In genomic region chr11:47257178-47257517, GRCh38 we compare ENCODE assay signal across 11 cellular contexts. TPM values are rescaled to one million over a fixed set of nuclear protein-coding genes. Genes with fewer than 3 reads are reported as not detected.
DNase-seq lines count a peak whose midpoint lies in the region; ATAC-seq and TF ChIP-seq lines count a peak whose summit lies in the region.
"Had no signal": no experiment of that assay in that cellular context is flagged by ENCODE, and none has a peak within 500 bp of the region (broad histone marks: within the 10 kb centered on the region; RNA-seq: fewer than 3 reads in every experiment).

No MANE protein-coding gene starts in this region.

- no peaks in the 10 kb centered on the region for H3K27me3 ChIP-seq in HUES64 (ENCODE audit: insufficient read depth, low read length)
- H3K27me3 ChIP-seq in lower lobe of right lung (ENCODE audit: low read depth): no peaks in the 10 kb centered on the region
- no peaks in the 10 kb centered on the region for H3K27me3 ChIP-seq in stomach

- H3K4me3 ChIP-seq in HUES64 (ENCODE audit: low read length) (peak overlapping the region; percentile 46), lower lobe of right lung (peak overlapping the region; percentile 52), stomach (peak overlapping the region; percentile 34 to 49 (median 38))

- no peaks in the 10 kb centered on the region for H3K36me3 Mint-ChIP-seq in chondrocyte (ENCODE audit: low read depth)

- H3K4me1 Mint-ChIP-seq in chondrocyte (ENCODE audit: low read depth): peaks cover 31% of the 10 kb centered on the region

- peak; percentile 55 for DNase-seq in chondrocyte (ENCODE audit: low spot score)
- no peak for DNase-seq in lower lobe of right lung
- no peak for DNase-seq in stomach
- no peak for DNase-seq in NCI-H345 treated with DMSO at 0.1 percent for 48 hours (lab: John Stamatoyannopoulos, UW; ENCODE audit: unreplicated experiment)
- no peak for DNase-seq in RPMI8226
- DNase-seq in UCSD-AML1 (lab: John Stamatoyannopoulos, UW; ENCODE audit: unreplicated experiment): no peak
- DNase-seq: activated effector memory CD4-positive, alpha-beta T cell treated with anti-CD3 and anti-CD28 coated beads, Interleukin-2, amount 50 U/mL, for 16 hours; NCI-H510A treated with DMSO at 0.1 percent for 48 hours had no signal

- TF ChIP-seq EP300 in stomach (IDR thresholded peaks at IDR 0.05): no peak

- H3K9me3 ChIP-seq in HUES64 (ENCODE audit: insufficient read depth, low read depth, low read length) (no peaks in the 10 kb centered on the region), lower lobe of right lung (no peaks in the 10 kb centered on the region), stomach (no peaks in the 10 kb centered on the region)

- no peak for ATAC-seq in lower lobe of right lung
- no peak for ATAC-seq in GM21390 (IDR thresholded peaks at IDR 0.05; ENCODE audit: unreplicated experiment)

- H3K36me3 ChIP-seq in HUES64 (ENCODE audit: insufficient read depth, low read length) (no peaks in the 10 kb centered on the region), lower lobe of right lung (peaks cover 7% of the 10 kb centered on the region), stomach (peaks cover 0 to 18% (median 12%) of the 10 kb centered on the region in 4 donors)

- no peak overlapping the region for H3K27ac Mint-ChIP-seq in chondrocyte (ENCODE audit: unreplicated experiment)

- 74% methylated on average over 2 of the region's 2 CpGs for WGBS in HUES64
- 26 to 56% (median 41%) methylated on average over 2 of the region's 2 CpGs for WGBS in stomach, 5 donors

- TF ChIP-seq POLR2A in stomach (IDR thresholded peaks at IDR 0.05): no peak

- H3K4me1 ChIP-seq in HUES64 (ENCODE audit: insufficient read depth, low read length): peaks cover 14% of the 10 kb centered on the region
- H3K4me1 ChIP-seq in lower lobe of right lung: peaks cover 66% of the 10 kb centered on the region
- peaks cover 50 to 67% (median 62%) of the 10 kb centered on the region in 4 donors for H3K4me1 ChIP-seq in stomach

- intact Hi-C loops in lower lobe of right lung (cut with DNase I) (no loop called here), stomach (cut with DNase I; ENCODE audit: low total_unique reads) (no loop called here)

- H3K27ac ChIP-seq in HUES64 (ENCODE audit: low read depth, low read length) (peak overlapping the region; percentile 67), lower lobe of right lung (peak overlapping the region; percentile 74), stomach (peak overlapping the region; percentile 79 to 90 (median 86))
- H3K27ac ChIP-seq: VCaP had no signal

- TF ChIP-seq CTCF in chondrocyte (IDR thresholded peaks at IDR 0.05): no peak
- TF ChIP-seq CTCF in lower lobe of right lung (IDR thresholded peaks at IDR 0.05): no peak
- no peak for TF ChIP-seq CTCF in stomach (IDR thresholded peaks at IDR 0.05)

- H3K4me3 Mint-ChIP-seq in chondrocyte (ENCODE audit: unreplicated experiment): peak overlapping the region; percentile 53

- H3K27me3 Mint-ChIP-seq in chondrocyte (ENCODE audit: low read depth): no peaks in the 10 kb centered on the region

- H3K9ac ChIP-seq in HUES64 (ENCODE audit: low read depth, low read length): peak overlapping the region; percentile 61

- no peaks in the 10 kb centered on the region for H3K9me3 Mint-ChIP-seq in chondrocyte (ENCODE audit: low read depth)

RNA-seq across cellular contexts. Expression of gene NR1H3, which starts 0.6 kb away (rescaled TPM):
- polyA plus RNA-seq in HUES64 (2013, experiment 1 of 2): 19.4 TPM
- polyA plus RNA-seq in HUES64 (2013, experiment 2 of 2): 20.4 TPM
- total RNA-seq in chondrocyte: 3.2 to 7.0 TPM (median 4.8 TPM) in 3 replicates
- total RNA-seq in lower lobe of right lung: 49.2 TPM
- 10 to 100 TPM; 20.0 to 94.5 (median 36.6) TPM for total RNA-seq in stomach
- polyA plus RNA-seq in stomach: 100 to 1,000 TPM in 1 of 3 donors, 10 to 100 TPM in 2; 31.3 to 100 (median 47.2) TPM

RNA-seq across cellular contexts. Expression of gene ACP2, which starts 8.5 kb away (rescaled TPM):
- polyA plus RNA-seq in HUES64 (2013, experiment 1 of 2): 24.3 TPM
- polyA plus RNA-seq in HUES64 (2013, experiment 2 of 2): 19.9 TPM
- total RNA-seq in chondrocyte: 35.3 to 54.5 TPM (median 36.1 TPM) in 3 replicates
- 33.0 TPM for total RNA-seq in lower lobe of right lung
- 100 to 1,000 TPM in 1 of 5 donors, 10 to 100 TPM in 4; 20.1 to 147 (median 52.0) TPM for total RNA-seq in stomach
- polyA plus RNA-seq in stomach: 10 to 100 TPM; 10.8 to 24.7 (median 21.6) TPM

RNA-seq across cellular contexts. Expression of gene MADD, which starts 12.8 kb away (rescaled TPM):
- polyA plus RNA-seq in HUES64 (2013, experiment 1 of 2): 20.2 TPM
- 20.7 TPM for polyA plus RNA-seq in HUES64 (2013, experiment 2 of 2)
- total RNA-seq in chondrocyte (28.3 to 32.1 TPM (median 29.6 TPM) in 3 replicates), lower lobe of right lung (53.7 TPM), stomach (100 to 1,000 TPM in 1 of 5 donors, 10 to 100 TPM in 4; 38.9 to 131 (median 54.0) TPM)
- polyA plus RNA-seq in stomach: 10 to 100 TPM; 13.6 to 14.7 (median 14.2) TPM

RNA-seq across cellular contexts. Expression of gene DDB2, which starts 42.4 kb away (rescaled TPM):
- polyA plus RNA-seq in HUES64 (2013, experiment 1 of 2): 36.7 TPM
- 44.4 TPM for polyA plus RNA-seq in HUES64 (2013, experiment 2 of 2)
- total RNA-seq in chondrocyte (45.0 to 51.3 TPM (median 49.1 TPM) in 3 replicates), lower lobe of right lung (37.5 TPM), stomach (10 to 100 TPM; 16.3 to 63.0 (median 26.7) TPM)
- 10 to 100 TPM; 18.2 to 64.6 (median 35.0) TPM for polyA plus RNA-seq in stomach
